In genomic region chr6:41735427-41736206, GRCh38 we compare ENCODE assay signal across 8 cellular contexts. TPM values are rescaled to one million over a fixed set of nuclear protein-coding genes. Genes with fewer than 3 reads are reported as not detected.
DNase-seq lines count a peak whose midpoint lies in the region; ATAC-seq, FAIRE-seq and TF ChIP-seq lines count a peak whose summit lies in the region.

TSS of gene TFEB (minus strand) at chr6:41735608. CDS start at chr6:41691213, 44,395 bp downstream.

- no peaks in the 10 kb centered on the region for H3K27me3 ChIP-seq in Loucy (ENCODE audit: insufficient read depth, low read length, poor library complexity, severe bottlenecking)
- H3K27me3 ChIP-seq in foreskin keratinocyte = no peaks in the 10 kb centered on the region
- H3K27me3 ChIP-seq in neuron (ENCODE audit: insufficient read depth, low read length) = peaks cover 33% of the 10 kb centered on the region
- peaks cover 0 to 4% (median 0%) of the 10 kb centered on the region in 5 donors for H3K27me3 ChIP-seq in subcutaneous abdominal adipose tissue (ENCODE audit: control insufficient read depth in 5 of 5, insufficient read depth in 4 of 5, low read length in 5 of 5)

- DNase-seq in ELR (ENCODE audit: low read depth) = peak; percentile 93
- DNase-seq in H54 (ENCODE audit: insufficient read length, low spot score) = peak; percentile 95
- DNase-seq in SHP77 treated with DMSO at 0.1 percent for 48 hours (lab: John Stamatoyannopoulos, UW) = peak; percentile 64
- DNase-seq in activated gamma-delta T cell treated with anti-CD3 and anti-CD28 coated beads, Interleukin-2, amount 50 U/mL, for 16 hours (ENCODE audit: low read depth) = peak; percentile 88
- DNase-seq in foreskin keratinocyte = peak in 1 of 2 donors; percentile 72

- H3K9ac ChIP-seq in Loucy (ENCODE audit: low read depth, low read length, poor library complexity, severe bottlenecking) (peak within 1 kb of the TSS; percentile 63), subcutaneous abdominal adipose tissue (ENCODE audit: low read length in 5 of 5) (peak within 1 kb of the TSS in 4 of 5 donors; percentile 77 to 92 (median 84))

- ATAC-seq in foreskin keratinocyte = peak; percentile 82

- H3F3A ChIP-seq in Loucy (ENCODE audit: low read depth) = no peaks in the 10 kb centered on the region

- H3K9me3 ChIP-seq in Loucy (ENCODE audit: insufficient read depth, low read depth, low read length) (no peaks in the 10 kb centered on the region), neuron (ENCODE audit: low read length) (no peaks in the 10 kb centered on the region), subcutaneous abdominal adipose tissue (ENCODE audit: control insufficient read depth in 5 of 5, low read length in 5 of 5) (no peaks in the 10 kb centered on the region)

- H3K4me2 ChIP-seq in Loucy (ENCODE audit: low read depth, low read length, poor library complexity, severe bottlenecking) = peak within 1 kb of the TSS; percentile 75

- TF ChIP-seq CTCF in Loucy (conservative IDR thresholded peaks at IDR 0.05; ENCODE audit: low read length) = peak; percentile 64
- peak; percentile 99 for TF ChIP-seq CTCF in foreskin keratinocyte (conservative IDR thresholded peaks at IDR 0.05)

- H3K4me1 ChIP-seq in Loucy (ENCODE audit: insufficient read depth, low read length, poor library complexity, severe bottlenecking) (peaks cover 38% of the 10 kb centered on the region), foreskin keratinocyte (no peaks in the 10 kb centered on the region), neuron (ENCODE audit: insufficient read depth, low read length) (peaks cover 8% of the 10 kb centered on the region), subcutaneous abdominal adipose tissue (ENCODE audit: control insufficient read depth in 5 of 5, insufficient read depth in 5 of 5, low read length in 5 of 5) (peaks cover 3 to 35% (median 34%) of the 10 kb centered on the region in 5 donors)

- 0 out of 2 replicates have a peak, but pooled peaks have one; percentile 8 for TF ChIP-seq POLR2A in H54 (IDR thresholded peaks at IDR 0.05; ENCODE audit: low read depth, low read length)

- H4K20me1 ChIP-seq in Loucy (ENCODE audit: insufficient read depth, low read length, poor library complexity, severe bottlenecking) = no peaks in the 10 kb centered on the region

- no peaks in the 10 kb centered on the region for H3K36me3 ChIP-seq in Loucy (ENCODE audit: insufficient read depth, low read length)
- H3K36me3 ChIP-seq in neuron (ENCODE audit: insufficient read depth, low read length) = no peaks in the 10 kb centered on the region
- H3K36me3 ChIP-seq in subcutaneous abdominal adipose tissue (ENCODE audit: control insufficient read depth in 5 of 5, insufficient read depth in 5 of 5, low read length in 5 of 5) = no peaks in the 10 kb centered on the region

- peaks cover 8% of the 10 kb centered on the region; the same call in 1 of the 2 replicates for H3K79me2 ChIP-seq in Loucy (ENCODE audit: insufficient read depth, low read length)

- H2AFZ ChIP-seq in Loucy (ENCODE audit: low read length) = peak within 1 kb of the TSS; percentile 88
- peak within 1 kb of the TSS; percentile 76 for H2AFZ ChIP-seq in neuron (ENCODE audit: low read depth, low read length)

- FAIRE-seq in H54 (lab: Jason Lieb, UNC) = no peak

- H3K9me2 ChIP-seq in Loucy (replicated peaks; ENCODE audit: low read depth, low read length) = no peaks in the 10 kb centered on the region

- H3K27ac ChIP-seq in foreskin keratinocyte (no peak within 1 kb of the TSS), subcutaneous abdominal adipose tissue (ENCODE audit: low read depth, low read length) (peak within 1 kb of the TSS; percentile 80)

- peak within 1 kb of the TSS; percentile 72 for H3K4me3 ChIP-seq in Loucy (ENCODE audit: low read length, poor library complexity, severe bottlenecking)
- H3K4me3 ChIP-seq in neuron (ENCODE audit: low read length) = peak within 1 kb of the TSS; percentile 39
- H3K4me3 ChIP-seq in subcutaneous abdominal adipose tissue (ENCODE audit: low read depth in 1 of 5, low read length in 5 of 5) = peak within 1 kb of the TSS; percentile 48 to 80 (median 77)

RNA-seq across cellular contexts. Expression of gene TFEB, which starts in this region (rescaled TPM):
- 3.1 and 3.6 TPM in 2 replicates for total RNA-seq in foreskin keratinocyte
- polyA plus RNA-seq in foreskin keratinocyte = 4.3 and 5.3 TPM in 2 replicates
